Comparison of ENCODE assay signal across 2 cellular contexts in genomic region chr20:54115172-54115854, GRCh38.
TF ChIP-seq lines count a peak whose summit lies in the region.

No MANE protein-coding gene starts in this region.

TF ChIP-seq in A549, 52 proteins besides CTCF, POLR2A, EP300 and RAD21 (continued from another document):
- TF ChIP-seq KDM1A (IDR thresholded peaks at IDR 0.05; ENCODE audit: low read depth) (no peak), CBX8 (IDR thresholded peaks at IDR 0.05) (no peak), MYC (IDR thresholded peaks at IDR 0.05; ENCODE audit: borderline replicate concordance, low read length) (no peak), FOSB (CRISPR knock-in tag; IDR thresholded peaks at IDR 0.05) (peak; percentile 57; the same call in 1 of the 2 replicates), MAZ (IDR thresholded peaks at IDR 0.05; ENCODE audit: borderline replicate concordance, low read depth, low read length) (no peak), FOSL2 (IDR thresholded peaks at IDR 0.05) (no peak), FOSL2 (CRISPR knock-in tag; IDR thresholded peaks at IDR 0.05) (no peak), ZC3H11A (IDR thresholded peaks at IDR 0.05) (no peak), ZSCAN20 (CRISPR knock-in tag; IDR thresholded peaks at IDR 0.05) (peak; percentile 89; the same call in 1 of the 2 replicates), RNF2 (IDR thresholded peaks at IDR 0.05; ENCODE audit: borderline replicate concordance, low read depth) (no peak)
- TF ChIP-seq, protein P1, sequence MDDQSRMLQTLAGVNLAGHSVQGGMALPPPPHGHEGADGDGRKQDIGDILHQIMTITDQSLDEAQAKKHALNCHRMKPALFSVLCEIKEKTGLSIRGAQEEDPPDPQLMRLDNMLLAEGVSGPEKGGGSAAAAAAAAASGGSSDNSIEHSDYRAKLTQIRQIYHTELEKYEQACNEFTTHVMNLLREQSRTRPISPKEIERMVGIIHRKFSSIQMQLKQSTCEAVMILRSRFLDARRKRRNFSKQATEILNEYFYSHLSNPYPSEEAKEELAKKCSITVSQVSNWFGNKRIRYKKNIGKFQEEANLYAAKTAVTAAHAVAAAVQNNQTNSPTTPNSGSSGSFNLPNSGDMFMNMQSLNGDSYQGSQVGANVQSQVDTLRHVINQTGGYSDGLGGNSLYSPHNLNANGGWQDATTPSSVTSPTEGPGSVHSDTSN (IDR thresholded peaks at IDR 0.05), result no peak

TF ChIP-seq in HepG2, 621 proteins besides CTCF, POLR2A, EP300 and RAD21 (continued from another document and continues in another):
- TF ChIP-seq, protein P2, sequence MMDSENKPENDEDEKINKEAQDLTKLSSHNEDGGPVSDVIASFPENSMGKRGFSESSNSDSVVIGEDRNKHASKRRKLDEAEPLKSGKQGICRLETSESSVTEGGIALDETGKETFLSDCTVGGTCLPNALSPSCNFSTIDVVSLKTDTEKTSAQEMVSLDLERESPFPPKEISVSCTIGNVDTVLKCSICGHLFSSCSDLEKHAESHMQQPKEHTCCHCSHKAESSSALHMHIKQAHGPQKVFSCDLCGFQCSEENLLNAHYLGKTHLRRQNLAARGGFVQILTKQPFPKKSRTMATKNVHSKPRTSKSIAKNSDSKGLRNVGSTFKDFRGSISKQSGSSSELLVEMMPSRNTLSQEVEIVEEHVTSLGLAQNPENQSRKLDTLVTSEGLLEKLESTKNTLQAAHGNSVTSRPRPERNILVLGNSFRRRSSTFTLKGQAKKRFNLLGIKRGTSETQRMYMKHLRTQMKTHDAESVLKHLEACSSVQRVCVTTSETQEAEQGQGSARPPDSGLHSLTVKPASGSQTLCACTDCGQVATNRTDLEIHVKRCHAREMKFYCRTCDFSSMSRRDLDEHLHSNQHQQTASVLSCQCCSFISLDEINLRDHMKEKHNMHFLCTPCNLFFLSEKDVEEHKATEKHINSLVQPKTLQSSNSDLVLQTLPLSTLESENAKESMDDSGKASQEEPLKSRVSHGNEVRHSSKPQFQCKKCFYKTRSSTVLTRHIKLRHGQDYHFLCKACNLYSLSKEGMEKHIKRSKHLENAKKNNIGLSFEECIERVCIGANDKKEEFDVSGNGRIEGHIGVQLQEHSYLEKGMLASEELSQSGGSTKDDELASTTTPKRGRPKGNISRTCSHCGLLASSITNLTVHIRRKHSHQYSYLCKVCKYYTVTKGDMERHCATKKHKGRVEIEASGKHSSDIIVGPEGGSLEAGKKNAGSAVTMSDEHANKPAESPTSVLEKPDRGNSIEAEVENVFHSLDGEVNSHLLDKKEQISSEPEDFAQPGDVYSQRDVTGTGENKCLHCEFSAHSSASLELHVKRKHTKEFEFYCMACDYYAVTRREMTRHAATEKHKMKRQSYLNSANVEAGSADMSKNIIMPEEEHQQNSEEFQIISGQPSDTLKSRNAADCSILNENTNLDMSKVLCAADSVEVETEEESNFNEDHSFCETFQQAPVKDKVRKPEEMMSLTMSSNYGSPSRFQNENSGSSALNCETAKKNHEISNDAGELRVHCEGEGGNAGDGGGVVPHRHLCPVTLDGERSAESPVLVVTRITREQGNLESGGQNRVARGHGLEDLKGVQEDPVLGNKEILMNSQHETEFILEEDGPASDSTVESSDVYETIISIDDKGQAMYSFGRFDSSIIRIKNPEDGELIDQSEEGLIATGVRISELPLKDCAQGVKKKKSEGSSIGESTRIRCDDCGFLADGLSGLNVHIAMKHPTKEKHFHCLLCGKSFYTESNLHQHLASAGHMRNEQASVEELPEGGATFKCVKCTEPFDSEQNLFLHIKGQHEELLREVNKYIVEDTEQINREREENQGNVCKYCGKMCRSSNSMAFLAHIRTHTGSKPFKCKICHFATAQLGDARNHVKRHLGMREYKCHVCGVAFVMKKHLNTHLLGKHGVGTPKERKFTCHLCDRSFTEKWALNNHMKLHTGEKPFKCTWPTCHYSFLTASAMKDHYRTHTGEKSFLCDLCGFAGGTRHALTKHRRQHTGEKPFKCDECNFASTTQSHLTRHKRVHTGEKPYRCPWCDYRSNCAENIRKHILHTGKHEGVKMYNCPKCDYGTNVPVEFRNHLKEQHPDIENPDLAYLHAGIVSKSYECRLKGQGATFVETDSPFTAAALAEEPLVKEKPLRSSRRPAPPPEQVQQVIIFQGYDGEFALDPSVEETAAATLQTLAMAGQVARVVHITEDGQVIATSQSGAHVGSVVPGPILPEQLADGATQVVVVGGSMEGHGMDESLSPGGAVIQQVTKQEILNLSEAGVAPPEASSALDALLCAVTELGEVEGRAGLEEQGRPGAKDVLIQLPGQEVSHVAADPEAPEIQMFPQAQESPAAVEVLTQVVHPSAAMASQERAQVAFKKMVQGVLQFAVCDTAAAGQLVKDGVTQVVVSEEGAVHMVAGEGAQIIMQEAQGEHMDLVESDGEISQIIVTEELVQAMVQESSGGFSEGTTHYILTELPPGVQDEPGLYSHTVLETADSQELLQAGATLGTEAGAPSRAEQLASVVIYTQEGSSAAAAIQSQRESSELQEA (CRISPR knock-in tag; IDR thresholded peaks at IDR 0.05; ENCODE audit: not compliant biosample characterization), result peak; percentile 49
- TF ChIP-seq ZFP41 (CRISPR knock-in tag; IDR thresholded peaks at IDR 0.05; ENCODE audit: borderline replicate concordance), result no peak
- TF ChIP-seq MAFF (IDR thresholded peaks at IDR 0.05; ENCODE audit: low read depth, low read length), result peak; percentile 30; the same call in 1 of the 2 replicates
- TF ChIP-seq, protein P3, sequence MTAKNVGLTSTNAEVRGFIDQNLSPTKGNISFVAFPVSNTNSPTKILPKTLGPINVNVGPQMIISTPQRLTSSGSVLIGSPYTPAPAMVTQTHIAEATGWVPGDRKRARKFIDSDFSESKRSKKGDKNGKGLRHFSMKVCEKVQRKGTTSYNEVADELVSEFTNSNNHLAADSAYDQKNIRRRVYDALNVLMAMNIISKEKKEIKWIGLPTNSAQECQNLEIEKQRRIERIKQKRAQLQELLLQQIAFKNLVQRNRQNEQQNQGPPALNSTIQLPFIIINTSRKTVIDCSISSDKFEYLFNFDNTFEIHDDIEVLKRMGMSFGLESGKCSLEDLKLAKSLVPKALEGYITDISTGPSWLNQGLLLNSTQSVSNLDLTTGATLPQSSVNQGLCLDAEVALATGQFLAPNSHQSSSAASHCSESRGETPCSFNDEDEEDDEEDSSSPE (CRISPR knock-in tag; IDR thresholded peaks at IDR 0.05), result 0 out of 2 replicates have a peak, but pooled peaks have one; percentile 18
- no peak for TF ChIP-seq RBM22 (optimal IDR thresholded peaks at IDR 0.05; ENCODE audit: low read length)
- peak; percentile 63; the same call in 1 of the 2 replicates for TF ChIP-seq ZNF547 (CRISPR knock-in tag; IDR thresholded peaks at IDR 0.05)
- no peak for TF ChIP-seq ZSCAN22 (CRISPR knock-in tag; IDR thresholded peaks at IDR 0.05)
- no peak for TF ChIP-seq ZFP82 (CRISPR knock-in tag; IDR thresholded peaks at IDR 0.05; ENCODE audit: borderline replicate concordance)
- no peak for TF ChIP-seq NFRKB (IDR thresholded peaks at IDR 0.05)
- TF ChIP-seq MXD4 (CRISPR knock-in tag; IDR thresholded peaks at IDR 0.05), result no peak
- no peak for TF ChIP-seq ZUFSP (CRISPR knock-in tag; IDR thresholded peaks at IDR 0.05; ENCODE audit: borderline replicate concordance)
- TF ChIP-seq ZNF205 (CRISPR knock-in tag; IDR thresholded peaks at IDR 0.05), result no peak
- TF ChIP-seq ZNF282 (IDR thresholded peaks at IDR 0.05; ENCODE audit: partially characterized antibody), result no peak
- TF ChIP-seq ZNF460 (CRISPR knock-in tag; IDR thresholded peaks at IDR 0.05; ENCODE audit: borderline replicate concordance), result no peak
- 0 out of 2 replicates have a peak, but pooled peaks have one; percentile 38 for TF ChIP-seq NKX3-1 (CRISPR knock-in tag; IDR thresholded peaks at IDR 0.05)
- TF ChIP-seq ZFYVE20 (CRISPR knock-in tag; IDR thresholded peaks at IDR 0.05; ENCODE audit: borderline replicate concordance, low read depth), result no peak
- 0 out of 2 replicates have a peak, but pooled peaks have one; percentile 43 for TF ChIP-seq SMAD3 (CRISPR knock-in tag; IDR thresholded peaks at IDR 0.05)
- TF ChIP-seq, protein P4, sequence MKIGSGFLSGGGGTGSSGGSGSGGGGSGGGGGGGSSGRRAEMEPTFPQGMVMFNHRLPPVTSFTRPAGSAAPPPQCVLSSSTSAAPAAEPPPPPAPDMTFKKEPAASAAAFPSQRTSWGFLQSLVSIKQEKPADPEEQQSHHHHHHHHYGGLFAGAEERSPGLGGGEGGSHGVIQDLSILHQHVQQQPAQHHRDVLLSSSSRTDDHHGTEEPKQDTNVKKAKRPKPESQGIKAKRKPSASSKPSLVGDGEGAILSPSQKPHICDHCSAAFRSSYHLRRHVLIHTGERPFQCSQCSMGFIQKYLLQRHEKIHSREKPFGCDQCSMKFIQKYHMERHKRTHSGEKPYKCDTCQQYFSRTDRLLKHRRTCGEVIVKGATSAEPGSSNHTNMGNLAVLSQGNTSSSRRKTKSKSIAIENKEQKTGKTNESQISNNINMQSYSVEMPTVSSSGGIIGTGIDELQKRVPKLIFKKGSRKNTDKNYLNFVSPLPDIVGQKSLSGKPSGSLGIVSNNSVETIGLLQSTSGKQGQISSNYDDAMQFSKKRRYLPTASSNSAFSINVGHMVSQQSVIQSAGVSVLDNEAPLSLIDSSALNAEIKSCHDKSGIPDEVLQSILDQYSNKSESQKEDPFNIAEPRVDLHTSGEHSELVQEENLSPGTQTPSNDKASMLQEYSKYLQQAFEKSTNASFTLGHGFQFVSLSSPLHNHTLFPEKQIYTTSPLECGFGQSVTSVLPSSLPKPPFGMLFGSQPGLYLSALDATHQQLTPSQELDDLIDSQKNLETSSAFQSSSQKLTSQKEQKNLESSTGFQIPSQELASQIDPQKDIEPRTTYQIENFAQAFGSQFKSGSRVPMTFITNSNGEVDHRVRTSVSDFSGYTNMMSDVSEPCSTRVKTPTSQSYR (CRISPR knock-in tag; IDR thresholded peaks at IDR 0.05; ENCODE audit: borderline replicate concordance), result no peak
- TF ChIP-seq ZNF883 (CRISPR knock-in tag; IDR thresholded peaks at IDR 0.05; ENCODE audit: not compliant biosample characterization), result peak; percentile 78
- no peak for TF ChIP-seq ATF3 (CRISPR knock-in tag; IDR thresholded peaks at IDR 0.05)
- no peak; the same call in 1 of the 2 replicates for TF ChIP-seq FLYWCH1 (CRISPR knock-in tag; IDR thresholded peaks at IDR 0.05)
- TF ChIP-seq, protein P5, sequence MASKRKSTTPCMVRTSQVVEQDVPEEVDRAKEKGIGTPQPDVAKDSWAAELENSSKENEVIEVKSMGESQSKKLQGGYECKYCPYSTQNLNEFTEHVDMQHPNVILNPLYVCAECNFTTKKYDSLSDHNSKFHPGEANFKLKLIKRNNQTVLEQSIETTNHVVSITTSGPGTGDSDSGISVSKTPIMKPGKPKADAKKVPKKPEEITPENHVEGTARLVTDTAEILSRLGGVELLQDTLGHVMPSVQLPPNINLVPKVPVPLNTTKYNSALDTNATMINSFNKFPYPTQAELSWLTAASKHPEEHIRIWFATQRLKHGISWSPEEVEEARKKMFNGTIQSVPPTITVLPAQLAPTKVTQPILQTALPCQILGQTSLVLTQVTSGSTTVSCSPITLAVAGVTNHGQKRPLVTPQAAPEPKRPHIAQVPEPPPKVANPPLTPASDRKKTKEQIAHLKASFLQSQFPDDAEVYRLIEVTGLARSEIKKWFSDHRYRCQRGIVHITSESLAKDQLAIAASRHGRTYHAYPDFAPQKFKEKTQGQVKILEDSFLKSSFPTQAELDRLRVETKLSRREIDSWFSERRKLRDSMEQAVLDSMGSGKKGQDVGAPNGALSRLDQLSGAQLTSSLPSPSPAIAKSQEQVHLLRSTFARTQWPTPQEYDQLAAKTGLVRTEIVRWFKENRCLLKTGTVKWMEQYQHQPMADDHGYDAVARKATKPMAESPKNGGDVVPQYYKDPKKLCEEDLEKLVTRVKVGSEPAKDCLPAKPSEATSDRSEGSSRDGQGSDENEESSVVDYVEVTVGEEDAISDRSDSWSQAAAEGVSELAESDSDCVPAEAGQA (IDR thresholded peaks at IDR 0.05; ENCODE audit: low read depth), result no peak
- TF ChIP-seq, protein P5 (CRISPR knock-in tag; IDR thresholded peaks at IDR 0.05; ENCODE audit: borderline replicate concordance), result no peak
- TF ChIP-seq MXI1 (IDR thresholded peaks at IDR 0.05; ENCODE audit: borderline replicate concordance, low read depth, low read length), result no peak
- no peak for TF ChIP-seq SSRP1 (CRISPR knock-in tag; IDR thresholded peaks at IDR 0.05)
- peak; percentile 69; the same call in 1 of the 2 replicates for TF ChIP-seq GLI4 (CRISPR knock-in tag; IDR thresholded peaks at IDR 0.05; ENCODE audit: borderline replicate concordance)
- no peak for TF ChIP-seq TCF7 (IDR thresholded peaks at IDR 0.05; ENCODE audit: low read depth)
- TF ChIP-seq FOSL2 (CRISPR knock-in tag; IDR thresholded peaks at IDR 0.05), result no peak
- no peak for TF ChIP-seq U2AF1 (optimal IDR thresholded peaks at IDR 0.05; ENCODE audit: low read depth, low read length)
- TF ChIP-seq ZKSCAN5 (CRISPR knock-in tag; IDR thresholded peaks at IDR 0.05), result no peak
- no peak for TF ChIP-seq ARID2 (CRISPR knock-in tag; IDR thresholded peaks at IDR 0.05; ENCODE audit: borderline replicate concordance)
- TF ChIP-seq HMG20A (CRISPR knock-in tag; IDR thresholded peaks at IDR 0.05; ENCODE audit: borderline replicate concordance), result 0 out of 2 replicates have a peak, but pooled peaks have one; percentile 12
- no peak for TF ChIP-seq TBP (CRISPR knock-in tag; IDR thresholded peaks at IDR 0.05)
